Comparison of ENCODE assay signal across 12 cellular contexts in genomic region chr13:79662882-79663281, GRCh38.
A peak's percentile ranks its signal among the peaks of the same experiment; 100 is the strongest.
DNase-seq lines count a peak whose midpoint lies in the region; ATAC-seq and TF ChIP-seq lines count a peak whose summit lies in the region.
"Had no signal": no experiment of that assay in that cellular context is flagged by ENCODE, and none has a peak within 500 bp of the region (broad histone marks: within the 10 kb centered on the region; RNA-seq: fewer than 3 reads in every experiment).

No MANE protein-coding gene starts in this region.

- no peaks in the 10 kb centered on the region for H3K27me3 ChIP-seq in body of pancreas

- H3K4me3 ChIP-seq in body of pancreas: no peak overlapping the region
- H3K4me3 ChIP-seq: SK-N-MC had no signal

- ATAC-seq in body of pancreas (peak; percentile 9), HG02798 (IDR thresholded peaks at IDR 0.05; ENCODE audit: poor library complexity, unreplicated experiment) (no peak)
- ATAC-seq in activated CD4-positive, CD25-positive, alpha-beta regulatory T cell treated with anti-CD3 and anti-CD28 coated beads, Interleukin-2, amount 50 U/mL, for 24 hours: no peak

- H3K27ac ChIP-seq in body of pancreas: peak overlapping the region in 1 of 4 donors; percentile 21
- H3K27ac ChIP-seq: SK-N-MC had no signal

- H3K4me1 ChIP-seq in body of pancreas: peaks cover 25% of the 10 kb centered on the region

- TF ChIP-seq POLR2A in body of pancreas (IDR thresholded peaks at IDR 0.05): no peak

- no peak for TF ChIP-seq CTCF in body of pancreas (IDR thresholded peaks at IDR 0.05)

- DNase-seq in Ammon's horn (ENCODE audit: low spot score) (peak; percentile 46), LHCN-M2 (ENCODE audit: low read depth) (peak; percentile 42), body of pancreas (peak in 1 of 4 donors; percentile 43), lung microvascular endothelial cell (ENCODE audit: low read depth in 2 of 2) (peak; percentile 9 to 28), NCI-H2196 treated with DMSO at 0.1 percent for 48 hours (lab: John Stamatoyannopoulos, UW; ENCODE audit: unreplicated experiment) (no peak)
- no peak for DNase-seq in activated CD4-positive, alpha-beta T cell treated with anti-CD3 and anti-CD28 coated beads, Interleukin-2, amount 50 U/mL, for 4 hours
- DNase-seq: activated CD4-positive, alpha-beta T cell treated with anti-CD3 and anti-CD28 coated beads for 4 hours; AML-193; NCI-H446 had no signal

- H3K9me3 ChIP-seq in body of pancreas: no peaks in the 10 kb centered on the region

- WGBS in body of pancreas, 2 donors: 5 to 6% methylated on average over 3 of the region's 3 CpGs

- no peaks in the 10 kb centered on the region for H3K36me3 ChIP-seq in body of pancreas (replicated peaks in 1 of 2; ENCODE audit: insufficient read depth in 1 of 2, low read depth in 2 of 2)

- intact Hi-C loops in body of pancreas (cut with DNase I): no loop called here

Comparison
In these comparisons a context has a peak if more than half of its experiments do, and no peak if none do; other contexts are left out.
1. DNase-seq: peak in Ammon's horn (single experiment), LHCN-M2 (single experiment) and lung microvascular endothelial cell (2 of 2); none in activated CD4-positive, alpha-beta T cell treated with anti-CD3 and anti-CD28 coated beads, Interleukin-2, amount 50 U/mL, for 4 hours (0 of 2) and NCI-H2196 treated with DMSO at 0.1 percent for 48 hours (single experiment).